Comparison of ENCODE assay signal across 1 cellular context in genomic region chr18:78995740-78996395, GRCh38.
TF ChIP-seq lines count a peak whose summit lies in the region.

No MANE protein-coding gene starts in this region.

TF ChIP-seq in H1, 55 proteins besides CTCF, POLR2A, EP300 and RAD21:
- no peak for TF ChIP-seq POU5F1 (IDR thresholded peaks at IDR 0.05; ENCODE audit: low read depth, low read length)
- TF ChIP-seq SIN3A (conservative IDR thresholded peaks at IDR 0.05 in 1 of 2, IDR thresholded peaks at IDR 0.05 in 1 of 2; ENCODE audit: low read depth in 1 of 2, low read length in 2 of 2) = no peak
- TF ChIP-seq PHF8 (conservative IDR thresholded peaks at IDR 0.05; ENCODE audit: low read depth, low read length) = no peak
- no peak for TF ChIP-seq JUND (IDR thresholded peaks at IDR 0.05; ENCODE audit: low read length)
- TF ChIP-seq, protein P1, sequence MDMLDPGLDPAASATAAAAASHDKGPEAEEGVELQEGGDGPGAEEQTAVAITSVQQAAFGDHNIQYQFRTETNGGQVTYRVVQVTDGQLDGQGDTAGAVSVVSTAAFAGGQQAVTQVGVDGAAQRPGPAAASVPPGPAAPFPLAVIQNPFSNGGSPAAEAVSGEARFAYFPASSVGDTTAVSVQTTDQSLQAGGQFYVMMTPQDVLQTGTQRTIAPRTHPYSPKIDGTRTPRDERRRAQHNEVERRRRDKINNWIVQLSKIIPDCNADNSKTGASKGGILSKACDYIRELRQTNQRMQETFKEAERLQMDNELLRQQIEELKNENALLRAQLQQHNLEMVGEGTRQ (IDR thresholded peaks at IDR 0.05; ENCODE audit: low read length) = no peak
- no peak for TF ChIP-seq GTF2F1 (IDR thresholded peaks at IDR 0.05; ENCODE audit: borderline replicate concordance, low read depth, low read length)
- no peak for TF ChIP-seq ASH2L (IDR thresholded peaks at IDR 0.05; ENCODE audit: low read length)
- no peak for TF ChIP-seq ZNF274 (IDR thresholded peaks at IDR 0.05; ENCODE audit: borderline replicate concordance, extremely low read depth, low read length)
- no peak for TF ChIP-seq CHD2 (IDR thresholded peaks at IDR 0.05; ENCODE audit: low read length)
- TF ChIP-seq, protein P2, sequence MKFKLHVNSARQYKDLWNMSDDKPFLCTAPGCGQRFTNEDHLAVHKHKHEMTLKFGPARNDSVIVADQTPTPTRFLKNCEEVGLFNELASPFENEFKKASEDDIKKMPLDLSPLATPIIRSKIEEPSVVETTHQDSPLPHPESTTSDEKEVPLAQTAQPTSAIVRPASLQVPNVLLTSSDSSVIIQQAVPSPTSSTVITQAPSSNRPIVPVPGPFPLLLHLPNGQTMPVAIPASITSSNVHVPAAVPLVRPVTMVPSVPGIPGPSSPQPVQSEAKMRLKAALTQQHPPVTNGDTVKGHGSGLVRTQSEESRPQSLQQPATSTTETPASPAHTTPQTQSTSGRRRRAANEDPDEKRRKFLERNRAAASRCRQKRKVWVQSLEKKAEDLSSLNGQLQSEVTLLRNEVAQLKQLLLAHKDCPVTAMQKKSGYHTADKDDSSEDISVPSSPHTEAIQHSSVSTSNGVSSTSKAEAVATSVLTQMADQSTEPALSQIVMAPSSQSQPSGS (IDR thresholded peaks at IDR 0.05; ENCODE audit: low read length) = no peak
- TF ChIP-seq SAP30 (IDR thresholded peaks at IDR 0.05; ENCODE audit: insufficient read depth, insufficient replicate concordance, low read length) = no peak
